In the genomic region with DNA sequence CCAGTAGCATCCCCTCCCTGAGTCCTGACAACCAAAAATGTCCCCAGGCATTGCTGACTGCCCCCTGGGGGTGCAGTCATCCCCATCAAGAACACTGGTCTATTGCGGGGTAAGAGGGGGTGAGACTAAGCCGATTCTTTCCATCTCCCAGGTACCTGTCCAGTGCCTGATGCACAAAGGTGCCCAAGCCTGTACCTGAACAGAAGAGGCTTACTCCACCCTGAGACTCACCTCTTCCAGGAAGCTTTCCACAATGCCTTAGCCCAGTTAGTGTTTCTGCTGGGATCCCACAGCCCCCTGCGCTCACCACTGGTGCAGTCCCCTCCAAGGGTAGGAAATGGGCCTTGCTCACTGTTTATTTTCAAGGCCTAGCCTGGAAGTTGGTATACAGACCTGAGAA, we compare ENCODE assay signal across 1 cellular context.
TF ChIP-seq lines count a peak whose summit lies in the region.

No MANE protein-coding gene starts in this region.

TF ChIP-seq in K562, 482 proteins besides CTCF, POLR2A, EP300 and RAD21:
- TF ChIP-seq, protein P1, sequence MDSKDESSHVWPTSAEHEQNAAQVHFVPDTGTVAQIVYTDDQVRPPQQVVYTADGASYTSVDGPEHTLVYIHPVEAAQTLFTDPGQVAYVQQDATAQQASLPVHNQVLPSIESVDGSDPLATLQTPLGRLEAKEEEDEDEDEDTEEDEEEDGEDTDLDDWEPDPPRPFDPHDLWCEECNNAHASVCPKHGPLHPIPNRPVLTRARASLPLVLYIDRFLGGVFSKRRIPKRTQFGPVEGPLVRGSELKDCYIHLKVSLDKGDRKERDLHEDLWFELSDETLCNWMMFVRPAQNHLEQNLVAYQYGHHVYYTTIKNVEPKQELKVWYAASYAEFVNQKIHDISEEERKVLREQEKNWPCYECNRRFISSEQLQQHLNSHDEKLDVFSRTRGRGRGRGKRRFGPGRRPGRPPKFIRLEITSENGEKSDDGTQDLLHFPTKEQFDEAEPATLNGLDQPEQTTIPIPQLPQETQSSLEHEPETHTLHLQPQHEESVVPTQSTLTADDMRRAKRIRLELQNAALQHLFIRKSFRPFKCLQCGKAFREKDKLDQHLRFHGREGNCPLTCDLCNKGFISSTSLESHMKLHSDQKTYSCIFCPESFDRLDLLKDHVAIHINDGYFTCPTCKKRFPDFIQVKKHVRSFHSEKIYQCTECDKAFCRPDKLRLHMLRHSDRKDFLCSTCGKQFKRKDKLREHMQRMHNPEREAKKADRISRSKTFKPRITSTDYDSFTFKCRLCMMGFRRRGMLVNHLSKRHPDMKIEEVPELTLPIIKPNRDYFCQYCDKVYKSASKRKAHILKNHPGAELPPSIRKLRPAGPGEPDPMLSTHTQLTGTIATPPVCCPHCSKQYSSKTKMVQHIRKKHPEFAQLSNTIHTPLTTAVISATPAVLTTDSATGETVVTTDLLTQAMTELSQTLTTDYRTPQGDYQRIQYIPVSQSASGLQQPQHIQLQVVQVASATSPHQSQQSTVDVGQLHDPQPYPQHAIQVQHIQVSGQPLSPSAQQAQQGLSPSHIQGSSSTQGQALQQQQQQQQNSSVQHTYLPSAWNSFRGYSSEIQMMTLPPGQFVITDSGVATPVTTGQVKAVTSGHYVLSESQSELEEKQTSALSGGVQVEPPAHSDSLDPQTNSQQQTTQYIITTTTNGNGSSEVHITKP (IDR thresholded peaks at IDR 0.05; ENCODE audit: partially characterized antibody): peak; percentile 86
- no peak for TF ChIP-seq NR1H2 (CRISPR knock-in tag; IDR thresholded peaks at IDR 0.05)
- TF ChIP-seq, protein P2, sequence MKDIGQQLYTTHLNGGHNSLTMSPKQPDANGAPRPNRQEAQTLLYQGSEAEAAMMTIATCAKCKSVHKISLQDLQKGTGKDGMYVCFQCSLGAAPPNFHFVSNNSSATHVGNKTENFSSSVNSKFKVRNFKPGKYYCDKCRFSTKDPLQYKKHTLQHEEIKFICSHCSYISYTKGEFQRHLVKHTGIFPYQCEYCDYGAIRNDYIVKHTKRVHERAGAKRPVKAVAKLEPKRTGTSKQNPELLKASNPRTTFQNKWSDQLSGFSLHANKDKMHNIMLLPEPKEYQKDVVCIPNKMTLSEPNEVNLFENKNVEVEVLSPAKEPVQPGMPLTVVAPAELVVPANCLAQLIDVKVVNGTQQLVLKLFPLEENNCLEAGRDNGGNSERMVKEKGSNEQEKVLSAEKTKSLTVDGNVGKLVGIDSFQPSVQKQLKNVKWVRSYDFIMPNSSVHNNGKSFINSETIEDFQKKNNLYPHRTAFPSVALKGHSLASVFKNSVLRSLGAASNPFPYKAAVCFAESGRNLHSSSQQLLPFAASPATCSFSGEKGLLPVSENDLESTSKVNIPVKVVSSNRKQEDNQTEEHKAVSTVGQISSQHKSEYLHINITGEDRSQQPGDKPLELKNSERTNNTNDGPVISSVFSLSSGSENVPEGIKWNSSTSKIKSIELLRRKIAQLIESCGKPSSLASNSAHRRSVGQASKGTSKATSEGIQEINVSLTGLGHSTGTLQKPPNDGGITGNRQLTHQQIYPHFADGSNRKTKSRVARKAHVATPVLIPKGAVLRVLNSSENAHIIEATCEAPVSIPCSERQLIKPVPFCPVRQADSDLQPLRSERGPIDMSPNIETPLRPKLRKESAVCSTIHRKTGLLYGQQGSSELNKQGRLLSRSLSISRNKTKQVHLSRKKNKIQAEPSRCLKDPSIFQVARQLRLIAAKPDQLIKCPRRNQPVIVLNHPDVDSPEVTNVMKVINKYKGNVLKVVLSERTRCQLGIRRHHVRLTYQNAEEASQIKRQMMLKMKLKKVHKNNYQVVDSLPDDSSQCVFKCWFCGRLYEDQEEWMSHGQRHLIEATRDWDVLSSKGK (CRISPR knock-in tag; IDR thresholded peaks at IDR 0.05): no peak
